In genomic region chr12:94149781-94150482, GRCh38 we compare ENCODE assay signal across 8 cellular contexts. TPM values are rescaled to one million over a fixed set of nuclear protein-coding genes. Genes with fewer than 3 reads are reported as not detected.
DNase-seq lines count a peak whose midpoint lies in the region; ATAC-seq and TF ChIP-seq lines count a peak whose summit lies in the region.

No MANE protein-coding gene starts in this region.

- DNase-seq in NOMO-1 (lab: John Stamatoyannopoulos, UW; ENCODE audit: unreplicated experiment in 2 of 2) (peak; percentile 34 to 46), NOMO-1 treated with dmso at 0.1 percent for 144 hours (lab: John Stamatoyannopoulos, UW; ENCODE audit: unreplicated experiment) (no peak), fibroblast of villous mesenchyme (ENCODE audit: low read depth) (no peak), NCI-H446 (lab: John Stamatoyannopoulos, UW) (no peak), NCI-H1048 (lab: John Stamatoyannopoulos, UW) (no peak)
- peak; percentile 38 for DNase-seq in activated CD4-positive, alpha-beta T cell treated with anti-CD3 and anti-CD28 coated beads for 48 hours

- H3K27ac ChIP-seq in neutrophil: peak overlapping the region; percentile 98

- peak overlapping the region; percentile 56 for H3K4me3 ChIP-seq in fibroblast of villous mesenchyme (ENCODE audit: low read depth, low read length)
- peak overlapping the region; percentile 90 to 97 for H3K4me3 ChIP-seq in neutrophil (ENCODE audit: low read depth in 1 of 2, low read length in 1 of 2)

- H3K9me3 ChIP-seq in neutrophil: no peaks in the 10 kb centered on the region

- peaks cover 52 to 58% of the 10 kb centered on the region in 2 experiments for H3K4me1 ChIP-seq in neutrophil (ENCODE audit: control insufficient read depth in 1 of 2, insufficient read depth in 1 of 2, low read depth in 1 of 2, low read length in 1 of 2)

- TF ChIP-seq CTCF in fibroblast of villous mesenchyme (IDR thresholded peaks at IDR 0.05; ENCODE audit: insufficient read depth, low read depth, low read length) (no peak), neutrophil (IDR thresholded peaks at IDR 0.05) (no peak)

- ATAC-seq in HG02973 (IDR thresholded peaks at IDR 0.05; ENCODE audit: unreplicated experiment): peak; percentile 2

- peaks cover 15% of the 10 kb centered on the region for H3K36me3 ChIP-seq in neutrophil

- H3K27me3 ChIP-seq in neutrophil: no peaks in the 10 kb centered on the region

RNA-seq across cellular contexts. Expression of gene PLXNC1, which starts 1.6 kb away (rescaled TPM):
- 0.86 and 0.97 TPM in 2 replicates for total RNA-seq in fibroblast of villous mesenchyme

Comparison
In these comparisons a context has a peak if more than half of its experiments do, and no peak if none do; other contexts are left out.
1. DNase-seq: peak in NOMO-1 (2 of 2) and activated CD4-positive, alpha-beta T cell treated with anti-CD3 and anti-CD28 coated beads for 48 hours (single experiment); none in NOMO-1 treated with dmso at 0.1 percent for 144 hours (single experiment), fibroblast of villous mesenchyme (single experiment), NCI-H446 (0 of 2) and NCI-H1048 (single experiment).